ENCODE assay signal across 11 cellular contexts in genomic region chr2:10487144-10488104, GRCh38. TPM values are rescaled to one million over a fixed set of nuclear protein-coding genes. Genes with fewer than 3 reads are reported as not detected.
DNase-seq lines count a peak whose midpoint lies in the region; TF ChIP-seq lines count a peak whose summit lies in the region.
"Had no signal": no experiment of that assay in that cellular context is flagged by ENCODE, and none has a peak within 500 bp of the region (broad histone marks: within the 10 kb centered on the region; RNA-seq: fewer than 3 reads in every experiment).

No MANE protein-coding gene starts in this region.

- no peak for TF ChIP-seq CTCF in stomach (IDR thresholded peaks at IDR 0.05)

- DNase-seq in activated CD8-positive, alpha-beta memory T cell treated with anti-CD3 and anti-CD28 coated beads for 24 hours, result peak; percentile 52
- DNase-seq in activated CD8-positive, alpha-beta memory T cell treated with anti-CD3 and anti-CD28 coated beads, Interleukin-2, amount 50 U/mL, for 4 hours, result no peak
- DNase-seq in NCI-H526 treated with DMSO at 0.1 percent for 48 hours (lab: John Stamatoyannopoulos, UW), result peak; percentile 44
- peak; percentile 44 for DNase-seq in islet precursor cell
- peak; percentile 67 for DNase-seq in stomach
- DNase-seq in NCI-H128 (lab: John Stamatoyannopoulos, UW; ENCODE audit: unreplicated experiment), result no peak
- no peak for DNase-seq in iPS-NIHi11 (ENCODE audit: low spot score)
- DNase-seq in stimulated activated CD4-positive, alpha-beta T cell treated with anti-CD3 and anti-CD28 coated beads, Interleukin-4, amount 100 ng/mL, for 4 hours, result no peak
- DNase-seq: NCI-H1930 had no signal

- H3K36me3 ChIP-seq in stomach, result no peaks in the 10 kb centered on the region

- WGBS in stomach, 5 donors, result 50 to 59% (median 57%) methylated on average over 15 to 17 of the region's 17 CpGs

- peaks cover 0 to 16% (median 0%) of the 10 kb centered on the region in 3 donors for H3K27me3 ChIP-seq in stomach

- TF ChIP-seq POLR2A in stomach (IDR thresholded peaks at IDR 0.05), result no peak

- no peak for TF ChIP-seq EP300 in stomach (IDR thresholded peaks at IDR 0.05)

- H3K4me3 ChIP-seq in stomach, result no peak overlapping the region

- peaks cover 0 to 19% (median 7%) of the 10 kb centered on the region in 4 donors for H3K4me1 ChIP-seq in stomach

- intact Hi-C loops in stomach (cut with DNase I; ENCODE audit: low total_unique reads), result no loop called here

- H3K27ac ChIP-seq in stomach, result peak overlapping the region in 1 of 5 donors; percentile 66
- H3K27ac ChIP-seq: epithelial cell of prostate, RWPE1 had no signal

- peaks cover 0 to 5% (median 0%) of the 10 kb centered on the region in 4 donors for H3K9me3 ChIP-seq in stomach

RNA-seq across cellular contexts. Expression of gene ODC1, which starts 39.3 kb away (rescaled TPM):
- 100 to 1,000 TPM in 3 of 5 donors, 10 to 100 TPM in 2; 33.0 to 148 (median 113) TPM for total RNA-seq in stomach
- 10 to 100 TPM; 32.2 to 51.8 (median 36.2) TPM for polyA plus RNA-seq in stomach

Comparison
In these comparisons a context has a peak if more than half of its experiments do, and no peak if none do; other contexts are left out.
1. DNase-seq: peak in activated CD8-positive, alpha-beta memory T cell treated with anti-CD3 and anti-CD28 coated beads for 24 hours (single experiment), NCI-H526 treated with DMSO at 0.1 percent for 48 hours (single experiment), islet precursor cell (single experiment) and stomach (single experiment); none in activated CD8-positive, alpha-beta memory T cell treated with anti-CD3 and anti-CD28 coated beads, Interleukin-2, amount 50 U/mL, for 4 hours (single experiment), NCI-H128 (single experiment), iPS-NIHi11 (single experiment) and stimulated activated CD4-positive, alpha-beta T cell treated with anti-CD3 and anti-CD28 coated beads, Interleukin-4, amount 100 ng/mL, for 4 hours (0 of 2).